In genomic region chr7:4265056-4265455, GRCh38 we compare ENCODE assay signal across 14 cellular contexts.
DNase-seq lines count a peak whose midpoint lies in the region; ATAC-seq and TF ChIP-seq lines count a peak whose summit lies in the region.
"Had no signal": no experiment of that assay in that cellular context is flagged by ENCODE, and none has a peak within 500 bp of the region (broad histone marks: within the 10 kb centered on the region; RNA-seq: fewer than 3 reads in every experiment).

No MANE protein-coding gene starts in this region.

- no peak for ATAC-seq in sciatic nerve
- no peak for ATAC-seq in GM21717 (IDR thresholded peaks at IDR 0.05; ENCODE audit: unreplicated experiment)

- no peak overlapping the region for H3K4me3 ChIP-seq in H7 (ENCODE audit: insufficient read depth, low read depth, low read length)

- peaks cover 13% of the 10 kb centered on the region for H3K9me3 Mint-ChIP-seq in endothelial cell (ENCODE audit: unreplicated experiment)
- H3K9me3 Mint-ChIP-seq: CD4-positive, alpha-beta memory T cell had no signal

- H3K4me1 Mint-ChIP-seq in endothelial cell (ENCODE audit: unreplicated experiment) = no peaks in the 10 kb centered on the region
- H3K4me1 Mint-ChIP-seq: B cell; CD4-positive, alpha-beta memory T cell had no signal

- no peak overlapping the region for H3K27ac Mint-ChIP-seq in endothelial cell (ENCODE audit: unreplicated experiment)
- H3K27ac Mint-ChIP-seq: B cell; CD4-positive, alpha-beta memory T cell had no signal

- DNase-seq in H7 (peak; percentile 45), iPS-NIHi7 (ENCODE audit: extremely low spot score) (peak; percentile 9), sciatic nerve (ENCODE audit: low spot score) (peak; percentile 41), NCI-H1930 (lab: John Stamatoyannopoulos, UW) (no peak), endothelial cell (ENCODE audit: low spot score) (no peak)
- DNase-seq in activated CD8-positive, alpha-beta memory T cell treated with anti-CD3 and anti-CD28 coated beads, Interleukin-2, amount 50 U/mL, for 48 hours = peak; percentile 47
- DNase-seq: CD4-positive, alpha-beta memory T cell; DND-41; GF-D8; NCI-H1694 treated with DMSO at 0.1 percent for 48 hours; NCI-H2171; SHP77 treated with DMSO at 0.1 percent for 48 hours had no signal

- TF ChIP-seq CTCF in endothelial cell (IDR thresholded peaks at IDR 0.05; ENCODE audit: unreplicated experiment) = no peak

- H3K4me3 Mint-ChIP-seq in endothelial cell (ENCODE audit: unreplicated experiment) = no peak overlapping the region
- H3K4me3 Mint-ChIP-seq: B cell; CD4-positive, alpha-beta memory T cell had no signal

- peaks cover 4% of the 10 kb centered on the region for H3K27me3 Mint-ChIP-seq in endothelial cell (ENCODE audit: unreplicated experiment)
- H3K27me3 Mint-ChIP-seq: B cell had no signal

- intact Hi-C loops in sciatic nerve (cut with DNase I) = no loop called here

- H3K36me3 ChIP-seq in H7 (replicated peaks; ENCODE audit: control insufficient read depth, insufficient read depth, low read length) = no peaks in the 10 kb centered on the region

- no peaks in the 10 kb centered on the region for H3K27me3 ChIP-seq in H7 (ENCODE audit: control insufficient read depth, insufficient read depth, low read length)

- peaks cover 8% of the 10 kb centered on the region for H3K36me3 Mint-ChIP-seq in endothelial cell (ENCODE audit: low read depth, unreplicated experiment)
- H3K36me3 Mint-ChIP-seq: CD4-positive, alpha-beta memory T cell had no signal

Comparison
In these comparisons a context has a peak if more than half of its experiments do, and no peak if none do; other contexts are left out.
1. DNase-seq: peak in H7 (single experiment), activated CD8-positive, alpha-beta memory T cell treated with anti-CD3 and anti-CD28 coated beads, Interleukin-2, amount 50 U/mL, for 48 hours (single experiment), iPS-NIHi7 (single experiment) and sciatic nerve (single experiment); none in NCI-H1930 (0 of 2) and endothelial cell (single experiment).